ENCODE assay signal across 8 cellular contexts in the genomic region with DNA sequence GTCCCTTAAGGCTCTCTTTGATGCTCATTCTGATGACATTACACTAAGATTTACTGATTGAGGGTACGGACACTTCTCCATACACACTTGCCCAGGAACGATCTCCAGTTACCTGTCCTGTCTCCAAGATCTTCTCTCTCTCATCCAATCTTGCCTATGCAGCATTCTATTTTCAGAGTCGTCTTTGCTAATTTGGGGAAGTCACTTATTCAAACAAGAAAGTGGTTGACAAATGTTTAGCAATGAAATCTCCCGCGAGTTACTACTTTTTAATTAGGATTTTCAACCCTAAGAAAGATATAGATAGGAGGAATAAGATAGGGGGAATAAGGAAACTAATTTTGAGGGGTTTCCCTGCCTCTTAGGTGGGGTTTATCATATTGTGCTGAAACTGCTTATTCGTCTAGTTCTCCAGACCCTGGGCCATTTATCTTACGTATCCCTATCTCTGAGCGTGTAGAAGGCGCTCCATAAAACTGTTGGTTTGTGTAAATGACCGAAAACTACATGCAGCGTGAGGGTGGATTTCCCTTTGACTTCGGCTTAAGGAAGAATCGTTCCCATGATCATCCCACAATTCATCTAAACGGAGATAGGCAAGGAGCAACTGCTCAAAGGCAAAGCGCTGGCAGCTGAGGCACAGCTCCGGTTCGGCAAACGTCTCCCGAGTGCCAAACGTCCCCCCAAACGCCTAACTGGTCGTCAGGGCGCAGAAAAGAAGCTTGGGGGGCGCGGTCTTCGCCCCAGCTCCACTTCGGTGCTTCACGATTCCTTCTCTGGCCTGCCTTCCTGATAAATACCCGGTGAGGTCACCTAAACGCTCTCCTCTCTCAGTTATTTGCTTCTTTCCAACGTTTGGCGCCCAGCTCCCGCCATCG. TPM values are rescaled to one million over a fixed set of nuclear protein-coding genes. Genes with fewer than 3 reads are reported as not detected.
DNase-seq lines count a peak whose midpoint lies in the region; ATAC-seq and TF ChIP-seq lines count a peak whose summit lies in the region.

No MANE protein-coding gene starts in this region.

- TF ChIP-seq CTCF in RWPE1 (conservative IDR thresholded peaks at IDR 0.05; ENCODE audit: low read depth) (no peak), epithelial cell of esophagus (IDR thresholded peaks at IDR 0.05; ENCODE audit: insufficient read depth, low read depth, low read length, missing control alignments) (no peak), vagina (IDR thresholded peaks at IDR 0.05) (no peak)

- DNase-seq in AG08396 (ENCODE audit: low spot score) (peak; percentile 32), RWPE1 (ENCODE audit: low spot score) (no peak), epithelial cell of esophagus (ENCODE audit: low read depth) (no peak), myocyte (ENCODE audit: low read depth) (peak; percentile 60), vagina (ENCODE audit: extremely low spot score in 2 of 2) (no peak)
- no peak for DNase-seq in activated CD4-positive, alpha-beta T cell treated with anti-CD3 and anti-CD28 coated beads for 1 hour

- CTCF ChIA-PET in RWPE1 (lab: Yijun Ruan, JAX), result interaction anchor here (0.6 to 0.7 kb wide), 2 partner anchors 1587 to 1665 kb away, joined by 4 to 5 read pairs; no protein-coding TSS in a partner anchor

- no peak for TF ChIP-seq POLR2A in vagina (IDR thresholded peaks at IDR 0.05)

- POLR2A ChIA-PET in RWPE1 (lab: Yijun Ruan, JAX; ENCODE audit: low non-redundant PET), result interaction anchor here (0.5 to 1.3 kb wide), 2 partner anchors 10 to 225 kb away, joined by 3 to 4 read pairs; no protein-coding TSS in a partner anchor

- H3K36me3 ChIP-seq in vagina, result no peaks in the 10 kb centered on the region

- H3K27me3 ChIP-seq in vagina, result no peaks in the 10 kb centered on the region

- intact Hi-C loops in vagina (cut with DNase I), result no loop called here

- H3K4me3 ChIP-seq in epithelial cell of esophagus (ENCODE audit: low read length) (peak overlapping the region; percentile 88), vagina (peak overlapping the region; percentile 70 to 78)

- H3K4me1 ChIP-seq in vagina, result peaks cover 35% of the 10 kb centered on the region

- H3K9me3 ChIP-seq in vagina, result no peaks in the 10 kb centered on the region

- ATAC-seq in GM18909 (IDR thresholded peaks at IDR 0.05; ENCODE audit: poor library complexity, unreplicated experiment), result peak; percentile 9
- peak; percentile 2 for ATAC-seq in HG03442 (IDR thresholded peaks at IDR 0.05; ENCODE audit: unreplicated experiment)

- peak overlapping the region; percentile 97 for H3K27ac ChIP-seq in RWPE1
- H3K27ac ChIP-seq in vagina, result peak overlapping the region; percentile 93

RNA-seq across cellular contexts. Expression of a gene that starts 0.8 kb away (rescaled TPM):
- 21.7 and 34.2 TPM in 2 replicates for total RNA-seq in myocyte
- polyA plus RNA-seq in myocyte (2012), result 12.8 TPM
- total RNA-seq in vagina, result 14.7 TPM

RNA-seq across cellular contexts. Expression of a gene that starts 1.0 kb away (rescaled TPM):
- total RNA-seq in myocyte (64.8 and 90.9 TPM in 2 replicates), vagina (15.0 TPM)
- polyA plus RNA-seq in myocyte (2012), result 26.1 TPM

Comparison
In these comparisons a context has a peak if more than half of its experiments do, and no peak if none do; other contexts are left out.
1. DNase-seq: peak in AG08396 (single experiment) and myocyte (single experiment); none in RWPE1 (single experiment), epithelial cell of esophagus (single experiment), vagina (0 of 2) and activated CD4-positive, alpha-beta T cell treated with anti-CD3 and anti-CD28 coated beads for 1 hour (single experiment).